ENCODE assay signal across 8 cellular contexts in the genomic region with DNA sequence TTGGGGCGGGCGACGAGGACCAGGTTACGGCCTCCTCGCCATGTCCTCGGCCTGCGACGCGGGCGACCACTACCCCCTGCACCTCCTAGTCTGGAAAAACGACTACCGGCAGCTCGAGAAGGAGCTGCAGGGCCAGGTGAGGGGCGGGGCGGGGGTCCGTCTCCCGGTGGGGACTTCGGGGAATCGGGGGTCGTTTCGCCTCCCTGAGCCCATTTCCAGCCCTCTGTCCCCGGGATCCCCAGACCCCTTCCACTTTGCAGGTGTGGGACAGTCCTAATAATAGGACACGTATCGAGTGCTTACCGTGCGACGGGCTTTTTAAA. TPM values are rescaled to one million over a fixed set of nuclear protein-coding genes. Genes with fewer than 3 reads are reported as not detected.
A peak's percentile ranks its signal among the peaks of the same experiment; 100 is the strongest.
DNase-seq lines count a peak whose midpoint lies in the region; ATAC-seq and TF ChIP-seq lines count a peak whose summit lies in the region.

No MANE protein-coding gene starts in this region.

- no peaks in the 10 kb centered on the region for H3K9me3 ChIP-seq in lung (ENCODE audit: control insufficient read depth in 2 of 2, insufficient read depth in 1 of 2, low read length in 1 of 2)

- no peak for ATAC-seq in activated T-cell treated with anti-CD3 and anti-CD28 coated beads, Interleukin-2, amount 50 U/mL, for 72 hours (replicated peaks in 1 of 2)
- ATAC-seq in lung (ENCODE audit: insufficient read depth, low FRiP score) (no peak), HG02759 (IDR thresholded peaks at IDR 0.05; ENCODE audit: unreplicated experiment) (no peak)

- peaks cover 7 to 13% of the 10 kb centered on the region in 2 donors for H3K4me1 ChIP-seq in lung (ENCODE audit: control insufficient read depth in 2 of 2, insufficient read depth in 2 of 2, low read length in 2 of 2)

- peak overlapping the region; percentile 99 to 100 for H3K4me3 Mint-ChIP-seq in activated T-cell treated with anti-CD3 and anti-CD28 coated beads, Interleukin-2, amount 50 U/mL, for 72 hours
- H3K4me3 Mint-ChIP-seq in type B pancreatic cell = peak overlapping the region; percentile 100

- peaks cover 67% of the 10 kb centered on the region for H3K4me1 Mint-ChIP-seq in activated T-cell treated with anti-CD3 and anti-CD28 coated beads, Interleukin-2, amount 50 U/mL, for 72 hours (ENCODE audit: low read depth)
- peaks cover 26% of the 10 kb centered on the region for H3K4me1 Mint-ChIP-seq in type B pancreatic cell (ENCODE audit: unreplicated experiment)

- H3K9me3 Mint-ChIP-seq in activated T-cell treated with anti-CD3 and anti-CD28 coated beads, Interleukin-2, amount 50 U/mL, for 72 hours = no peaks in the 10 kb centered on the region
- no peaks in the 10 kb centered on the region for H3K9me3 Mint-ChIP-seq in type B pancreatic cell

- in situ Hi-C loops in astrocyte of the spinal cord (cut with HindIII; ENCODE audit: low sequenced_read_pairs) = no loop called here

- 0 to 1% methylated on average over 27 of the region's 27 CpGs for WGBS in lung, 2 donors

- peak overlapping the region; percentile 99 for H3K27ac Mint-ChIP-seq in activated T-cell treated with anti-CD3 and anti-CD28 coated beads, Interleukin-2, amount 50 U/mL, for 72 hours
- peak overlapping the region; percentile 89 for H3K27ac Mint-ChIP-seq in type B pancreatic cell

- H3K4me3 ChIP-seq in astrocyte of the spinal cord (ENCODE audit: low read depth, low read length) (peak overlapping the region; percentile 87), lung (peak overlapping the region; percentile 95)

- no peak for DNase-seq in activated T-cell treated with anti-CD3 and anti-CD28 coated beads, Interleukin-2, amount 50 U/mL, for 72 hours
- no peak for DNase-seq in activated T-cell treated with anti-CD3 and anti-CD28 coated beads, Interleukin-2, amount 50 U/mL, for 48 hours
- no peak for DNase-seq in astrocyte of the spinal cord (ENCODE audit: low read depth, low spot score)
- DNase-seq in lung (ENCODE audit: low spot score) = no peak
- DNase-seq in type B pancreatic cell (ENCODE audit: extremely low spot score, unreplicated experiment) = no peak
- no peak for DNase-seq in NCI-H2029 treated with DMSO at 0.1 percent for 48 hours (lab: John Stamatoyannopoulos, UW)
- no peak for DNase-seq in DMS114 treated with DMSO at 0.1 percent for 48 hours (lab: John Stamatoyannopoulos, UW; ENCODE audit: unreplicated experiment)

- no peaks in the 10 kb centered on the region for H3K27me3 Mint-ChIP-seq in activated T-cell treated with anti-CD3 and anti-CD28 coated beads, Interleukin-2, amount 50 U/mL, for 72 hours (ENCODE audit: low read depth)
- no peaks in the 10 kb centered on the region for H3K27me3 Mint-ChIP-seq in type B pancreatic cell

- H3K27me3 ChIP-seq in lung (ENCODE audit: control insufficient read depth, insufficient read depth) = no peaks in the 10 kb centered on the region

- H3K36me3 ChIP-seq in lung (ENCODE audit: control insufficient read depth in 2 of 2, insufficient read depth in 2 of 2, low read length in 2 of 2) = no peaks in the 10 kb centered on the region

- TF ChIP-seq CTCF in astrocyte of the spinal cord (IDR thresholded peaks at IDR 0.05; ENCODE audit: low read depth, low read length) (no peak), lung (IDR thresholded peaks at IDR 0.05; ENCODE audit: control extremely low read depth, extremely low read depth) (no peak), type B pancreatic cell (conservative IDR thresholded peaks at IDR 0.05) (no peak)

- H3K27ac ChIP-seq in lung (ENCODE audit: low read depth in 1 of 2, low read length in 1 of 2) = peak overlapping the region; percentile 90 to 92

- peaks cover 4 to 8% of the 10 kb centered on the region in 2 donors for H3K36me3 Mint-ChIP-seq in activated T-cell treated with anti-CD3 and anti-CD28 coated beads, Interleukin-2, amount 50 U/mL, for 72 hours (ENCODE audit: insufficient read depth in 2 of 2)
- H3K36me3 Mint-ChIP-seq in type B pancreatic cell = no peaks in the 10 kb centered on the region

RNA-seq across cellular contexts. Expression of a gene that starts 0.4 kb away (rescaled TPM):
- 10 to 100 TPM; 67.8 to 72.8 TPM for total RNA-seq in activated T-cell treated with anti-CD3 and anti-CD28 coated beads, Interleukin-2, amount 50 U/mL, for 72 hours
- 10 to 100 TPM; 68.8 to 83.0 TPM for total RNA-seq in lung
- polyA plus RNA-seq in lung = 10 to 100 TPM; 21.6 to 38.8 TPM
- 34.6 and 43.4 TPM in 2 replicates for total RNA-seq in type B pancreatic cell (ENCODE audit: low replicate concordance)

RNA-seq across cellular contexts. Expression of a gene that starts 3.4 kb away (rescaled TPM):
- total RNA-seq in activated T-cell treated with anti-CD3 and anti-CD28 coated beads, Interleukin-2, amount 50 U/mL, for 72 hours = 10 to 100 TPM; 70.0 to 74.9 TPM
- 10 to 100 TPM; 55.5 to 75.8 TPM for total RNA-seq in lung
- polyA plus RNA-seq in lung = 10 to 100 TPM; 13.5 to 24.7 TPM
- total RNA-seq in type B pancreatic cell (ENCODE audit: low replicate concordance) = 26.3 and 38.4 TPM in 2 replicates

RNA-seq across cellular contexts. Expression of a gene that starts 48.7 kb away (rescaled TPM):
- total RNA-seq in activated T-cell treated with anti-CD3 and anti-CD28 coated beads, Interleukin-2, amount 50 U/mL, for 72 hours = 10 to 100 TPM; 16.9 to 19.0 TPM
- total RNA-seq in lung = 10 to 100 TPM; 23.3 to 30.5 TPM
- 10 to 100 TPM; 15.4 to 24.6 TPM for polyA plus RNA-seq in lung
- 20.8 and 21.4 TPM in 2 replicates for total RNA-seq in type B pancreatic cell (ENCODE audit: low replicate concordance)
